19 cellular contexts compared by ENCODE assay signal in genomic region chr6:4872841-4873240, GRCh38.
DNase-seq lines count a peak whose midpoint lies in the region; ATAC-seq and TF ChIP-seq lines count a peak whose summit lies in the region.
"Had no signal": no experiment of that assay in that cellular context is flagged by ENCODE, and none has a peak within 500 bp of the region (broad histone marks: within the 10 kb centered on the region; RNA-seq: fewer than 3 reads in every experiment).

No MANE protein-coding gene starts in this region.

- peaks cover 47% of the 10 kb centered on the region for H3K4me1 Mint-ChIP-seq in osteocyte (ENCODE audit: unreplicated experiment)
- H3K4me1 Mint-ChIP-seq in activated T-cell treated with anti-CD3 and anti-CD28 coated beads, Interleukin-2, amount 50 U/mL, for 72 hours (ENCODE audit: low read depth), result peaks cover 27% of the 10 kb centered on the region

- no peak overlapping the region for H3K4me2 ChIP-seq in fibroblast of lung (ENCODE audit: extremely low read depth, insufficient read depth, low read length)

- peaks cover 7% of the 10 kb centered on the region for H3K36me3 Mint-ChIP-seq in osteocyte (ENCODE audit: unreplicated experiment)
- peaks cover 4 to 6% of the 10 kb centered on the region in 2 donors for H3K36me3 Mint-ChIP-seq in activated T-cell treated with anti-CD3 and anti-CD28 coated beads, Interleukin-2, amount 50 U/mL, for 72 hours (ENCODE audit: insufficient read depth in 2 of 2)

- no peaks in the 10 kb centered on the region for H3K27me3 ChIP-seq in fibroblast of lung (ENCODE audit: control insufficient read depth, insufficient read depth, low read length)

- H3K4me3 ChIP-seq in HEK293 (ENCODE audit: low read depth, low read length), result no peak overlapping the region
- no peak overlapping the region for H3K4me3 ChIP-seq in fibroblast of lung (replicated peaks in 1 of 4; ENCODE audit: control extremely low read depth in 1 of 4, insufficient read depth in 1 of 4, low read depth in 3 of 4, low read length in 4 of 4)
- no peak overlapping the region for H3K4me3 ChIP-seq in coronary artery
- H3K4me3 ChIP-seq: HAP-1 had no signal

- CTCF ChIA-PET in HEK293 (lab: Yijun Ruan, JAX), result no interaction called here

- H3K36me3 ChIP-seq in HEK293 (ENCODE audit: control insufficient read depth in 2 of 2, insufficient read depth in 1 of 2, low read length in 2 of 2) (no peaks in the 10 kb centered on the region), fibroblast of lung (ENCODE audit: control insufficient read depth, insufficient read depth, low read length) (no peaks in the 10 kb centered on the region)
- H3K36me3 ChIP-seq: HAP-1 had no signal

- peak; percentile 64 for DNase-seq in amniotic epithelial cell (ENCODE audit: low read depth)
- peak; percentile 44 to 52 for DNase-seq in fibroblast of lung (ENCODE audit: low read depth in 2 of 2)
- DNase-seq in osteocyte (ENCODE audit: extremely low spot score, unreplicated experiment), result no peak
- no peak for DNase-seq in NCI-H774 (lab: John Stamatoyannopoulos, UW)
- no peak for DNase-seq in coronary artery (ENCODE audit: low spot score)
- DNase-seq in activated T-cell treated with anti-CD3 and anti-CD28 coated beads, Interleukin-2, amount 50 U/mL, for 72 hours, result no peak
- no peak for DNase-seq in omental fat pad (ENCODE audit: low spot score)
- DNase-seq: ACHN; C1 segment of cervical spinal cord; CD8-positive, alpha-beta memory T cell; NCI-H1105; NCI-H2081; NCI-H2171 treated with DMSO at 0.1 percent for 48 hours; NCI-H446; NCI-H526 treated with DMSO at 0.1 percent for 48 hours; OCI-M1; SHP77 treated with DMSO at 0.1 percent for 48 hours had no signal

- TF ChIP-seq CTCF in HEK293 (tag by site-specific recombination; IDR thresholded peaks at IDR 0.05) (no peak), fibroblast of lung (conservative IDR thresholded peaks at IDR 0.05 in 1 of 2, IDR thresholded peaks at IDR 0.05 in 1 of 2; ENCODE audit: low read depth in 1 of 2, low read length in 2 of 2) (no peak), osteocyte (IDR thresholded peaks at IDR 0.05) (no peak), coronary artery (IDR thresholded peaks at IDR 0.05) (no peak), omental fat pad (IDR thresholded peaks at IDR 0.05) (no peak)

- peak overlapping the region; percentile 27 for H3K27ac Mint-ChIP-seq in osteocyte (ENCODE audit: unreplicated experiment)
- H3K27ac Mint-ChIP-seq in activated T-cell treated with anti-CD3 and anti-CD28 coated beads, Interleukin-2, amount 50 U/mL, for 72 hours, result no peak overlapping the region

- POLR2A ChIA-PET in HEK293 (lab: Yijun Ruan, JAX), result no interaction called here

- H3K27ac ChIP-seq in HEK293 (ENCODE audit: extremely low read depth, low read depth, low read length), result no peak overlapping the region
- H3K27ac ChIP-seq in fibroblast of lung (ENCODE audit: insufficient read depth, low read length), result no peak overlapping the region
- no peak overlapping the region for H3K27ac ChIP-seq in coronary artery

- H3K27me3 Mint-ChIP-seq in osteocyte (ENCODE audit: unreplicated experiment), result no peaks in the 10 kb centered on the region
- no peaks in the 10 kb centered on the region for H3K27me3 Mint-ChIP-seq in activated T-cell treated with anti-CD3 and anti-CD28 coated beads, Interleukin-2, amount 50 U/mL, for 72 hours (ENCODE audit: low read depth)
- H3K27me3 Mint-ChIP-seq: CD8-positive, alpha-beta memory T cell had no signal

- H3K9ac ChIP-seq in fibroblast of lung (ENCODE audit: insufficient read depth, low read length), result no peak overlapping the region

- H3K9me3 Mint-ChIP-seq in osteocyte (ENCODE audit: unreplicated experiment), result peaks cover 10% of the 10 kb centered on the region
- peaks cover 0 to 4% of the 10 kb centered on the region in 2 donors for H3K9me3 Mint-ChIP-seq in activated T-cell treated with anti-CD3 and anti-CD28 coated beads, Interleukin-2, amount 50 U/mL, for 72 hours

- no peak for ATAC-seq in activated T-cell treated with anti-CD3 and anti-CD28 coated beads, Interleukin-2, amount 50 U/mL, for 72 hours (replicated peaks in 1 of 2)
- ATAC-seq in omental fat pad (ENCODE audit: low FRiP score), result no peak

- H3K4me1 ChIP-seq in HEK293 (ENCODE audit: control insufficient read depth, insufficient read depth, low read length) (no peaks in the 10 kb centered on the region), fibroblast of lung (ENCODE audit: control insufficient read depth, extremely low read depth, insufficient read depth, low read length) (no peaks in the 10 kb centered on the region)

- H3K9me3 ChIP-seq in HEK293 (ENCODE audit: control insufficient read depth, insufficient read depth, low read depth, low read length) (no peaks in the 10 kb centered on the region), fibroblast of lung (ENCODE audit: control insufficient read depth, insufficient read depth, low read depth, low read length) (no peaks in the 10 kb centered on the region)

- no peaks in the 10 kb centered on the region for H4K20me1 ChIP-seq in fibroblast of lung (ENCODE audit: control insufficient read depth, extremely low read depth, insufficient read depth, low read length)

- no peak overlapping the region for H2AFZ ChIP-seq in fibroblast of lung (ENCODE audit: low read length)

- H3K79me2 ChIP-seq in fibroblast of lung (ENCODE audit: control insufficient read depth, insufficient read depth, low read length), result peaks cover 44% of the 10 kb centered on the region

- H3K4me3 Mint-ChIP-seq in osteocyte (ENCODE audit: unreplicated experiment), result no peak overlapping the region
- no peak overlapping the region for H3K4me3 Mint-ChIP-seq in activated T-cell treated with anti-CD3 and anti-CD28 coated beads, Interleukin-2, amount 50 U/mL, for 72 hours

TF ChIP-seq in HEK293, 187 proteins besides CTCF, POLR2A, EP300 and RAD21:
- 0 out of 2 replicates have a peak, but pooled peaks have one; percentile 30 for TF ChIP-seq PRDM6 (tag by site-specific recombination; IDR thresholded peaks at IDR 0.05)
- TF ChIP-seq ZNF391 (tag by site-specific recombination; IDR thresholded peaks at IDR 0.05; ENCODE audit: borderline replicate concordance, low read depth), result no peak
- TF ChIP-seq ZNF629 (tag by site-specific recombination; IDR thresholded peaks at IDR 0.05), result no peak
- TF ChIP-seq ZNF658 (tag by site-specific recombination; IDR thresholded peaks at IDR 0.05), result no peak
- TF ChIP-seq ZFP3 (tag by site-specific recombination; IDR thresholded peaks at IDR 0.05; ENCODE audit: low read depth), result no peak
- no peak for TF ChIP-seq ZBTB20 (tag by site-specific recombination; IDR thresholded peaks at IDR 0.05)

Comparison
In these comparisons a context has a peak if more than half of its experiments do, and no peak if none do; other contexts are left out.
1. DNase-seq: peak in amniotic epithelial cell (single experiment) and fibroblast of lung (2 of 2); none in osteocyte (single experiment), NCI-H774 (single experiment), coronary artery (single experiment), activated T-cell treated with anti-CD3 and anti-CD28 coated beads, Interleukin-2, amount 50 U/mL, for 72 hours (0 of 2) and omental fat pad (single experiment).